Comparison of ENCODE assay signal across 9 cellular contexts in the genomic region with DNA sequence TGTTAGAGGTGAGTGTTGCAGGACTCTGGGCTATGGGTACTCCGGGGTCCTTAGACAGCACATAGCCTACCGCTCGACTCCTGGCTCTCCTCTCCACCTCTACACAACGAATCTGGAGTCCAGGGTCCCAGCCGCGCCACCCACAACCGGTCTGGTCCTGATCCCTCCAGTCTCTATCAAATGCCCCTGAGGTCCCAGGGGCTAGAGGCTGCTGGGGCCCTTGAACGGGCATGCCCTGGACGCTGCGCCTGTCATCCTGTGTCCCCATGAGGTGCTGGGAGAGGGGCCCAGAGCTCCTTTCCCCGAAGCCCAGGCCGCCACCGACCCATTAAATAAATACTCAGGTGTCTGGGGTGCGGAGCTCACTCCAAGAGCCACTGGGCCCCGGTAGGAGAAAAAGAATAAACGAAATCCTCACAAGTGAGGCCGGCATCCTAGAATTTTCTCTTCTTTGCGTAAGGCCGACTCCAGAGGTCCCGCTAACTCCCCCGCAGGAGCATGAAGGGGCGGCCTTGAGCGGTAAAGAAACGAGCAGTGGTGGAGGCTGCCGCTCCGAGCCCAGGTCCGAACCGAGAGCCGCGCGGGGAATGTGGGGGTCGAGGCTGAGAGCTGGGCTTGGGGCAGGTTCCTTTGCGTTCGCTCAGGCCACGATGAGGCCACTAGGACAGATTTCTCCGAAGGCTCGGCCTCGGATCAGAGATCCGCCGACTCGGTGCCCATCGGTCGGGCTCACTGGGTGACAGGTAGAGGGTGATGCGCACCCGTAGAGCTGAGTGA.
DNase-seq lines count a peak whose midpoint lies in the region; ATAC-seq, FAIRE-seq and TF ChIP-seq lines count a peak whose summit lies in the region.
"Had no signal": no experiment of that assay in that cellular context is flagged by ENCODE, and none has a peak within 500 bp of the region (broad histone marks: within the 10 kb centered on the region; RNA-seq: fewer than 3 reads in every experiment).

No MANE protein-coding gene starts in this region.

- TF ChIP-seq CTCF in IMR-90 (conservative IDR thresholded peaks at IDR 0.05; ENCODE audit: low read depth, low read length) (no peak), coronary artery (IDR thresholded peaks at IDR 0.05) (no peak), natural killer cell (IDR thresholded peaks at IDR 0.05) (no peak)

- H3K9ac ChIP-seq in IMR-90 (ENCODE audit: low read depth, low read length): no peak overlapping the region

- peaks cover 19 to 40% (median 21%) of the 10 kb centered on the region in 3 donors for H3K4me1 Mint-ChIP-seq in CD8-positive, alpha-beta memory T cell
- H3K4me1 Mint-ChIP-seq in natural killer cell: peaks cover 17 to 23% of the 10 kb centered on the region in 2 donors

- no peak overlapping the region for H2BK15ac ChIP-seq in IMR-90 (ENCODE audit: low read depth, low read length)

- H3K36me3 ChIP-seq in CD8-positive, alpha-beta memory T cell (ENCODE audit: insufficient read depth, low read length): no peaks in the 10 kb centered on the region
- H3K36me3 ChIP-seq in IMR-90 (ENCODE audit: control insufficient read depth, insufficient read depth, low read length): no peaks in the 10 kb centered on the region

- no peak overlapping the region for H2AK9ac ChIP-seq in IMR-90 (replicated peaks; ENCODE audit: low read depth, low read length, poor library complexity)

- no peak overlapping the region for H3K4ac ChIP-seq in IMR-90 (ENCODE audit: low read depth, low read length)

- intact Hi-C loops in IMR-90 (cut with micrococcal nuclease) (no loop called here), natural killer cell (cut with micrococcal nuclease) (no loop called here)

- BruUV-seq in IMR-90 (replicated peaks; lab: Mats Ljungman, UMichigan): no TSS peak

- TF ChIP-seq RAD21 in IMR-90 (IDR thresholded peaks at IDR 0.05; ENCODE audit: low read length): no peak

- in situ Hi-C loops in IMR-90 (cut with MboI; ENCODE audit: low sequenced_read_pairs): no loop called here

- no peak for TF ChIP-seq POLR2A in IMR-90 (IDR thresholded peaks at IDR 0.05; ENCODE audit: low read depth, low read length)

- peaks cover 35% of the 10 kb centered on the region for H3K4me1 ChIP-seq in CD8-positive, alpha-beta memory T cell (ENCODE audit: insufficient read depth, low read length)
- H3K4me1 ChIP-seq in IMR-90 (ENCODE audit: control insufficient read depth, insufficient read depth, low read length): peaks cover 2% of the 10 kb centered on the region; the same call in 1 of the 2 replicates

- ATAC-seq in IMR-90 (ENCODE audit: low read depth) (no peak), natural killer cell (no peak)

- 15% methylated on average over 19 of the region's 45 CpGs; no CpG with 5 or more reads in 1 of the 2 experiments for WGBS in IMR-90 (ENCODE audit: extremely low coverage in 2 of 2, insufficient read length in 1 of 2), 2 experiments

- H3K4me2 ChIP-seq in IMR-90 (ENCODE audit: low read depth, low read length): no peak overlapping the region

- H4K91ac ChIP-seq in IMR-90 (ENCODE audit: insufficient read depth, low read depth, low read length): no peak overlapping the region

- H4K8ac ChIP-seq in IMR-90 (ENCODE audit: low read depth in 2 of 2, low read length in 2 of 2): no peak overlapping the region

- H3K4me3 Mint-ChIP-seq in CD8-positive, alpha-beta memory T cell: peak overlapping the region; percentile 13 to 84 (median 53)
- H3K4me3 Mint-ChIP-seq in natural killer cell: peak overlapping the region; percentile 65

- no peak for DNase-seq in CD8-positive, alpha-beta memory T cell
- DNase-seq in IMR-90 (no peak), coronary artery (ENCODE audit: low spot score) (no peak), natural killer cell (no peak), frontal cortex (ENCODE audit: low spot score in 2 of 2) (no peak), NCI-H524 (lab: John Stamatoyannopoulos, UW) (no peak), NCI-H1694 (lab: John Stamatoyannopoulos, UW) (no peak)
- DNase-seq in central memory CD4-positive, alpha-beta T cell: no peak

- peaks cover 0 to 3% (median 0%) of the 10 kb centered on the region in 5 donors for H3K9me3 Mint-ChIP-seq in CD8-positive, alpha-beta memory T cell
- H3K9me3 Mint-ChIP-seq in natural killer cell: no peaks in the 10 kb centered on the region

- H4K20me1 ChIP-seq in IMR-90 (ENCODE audit: insufficient read depth, low read length): peaks cover 27% of the 10 kb centered on the region

- CTCF ChIA-PET in CD8-positive, alpha-beta memory T cell (lab: Charles Lee): interaction anchor here (1.7 kb wide), 1 partner anchor 47 kb away, joined by 4 read pairs; no protein-coding TSS in a partner anchor
- CTCF ChIA-PET in IMR-90 (lab: Yijun Ruan, JAX): no interaction called here

- dilution Hi-C loops in IMR-90 (cut with HindIII; ENCODE audit: low sequenced_read_pairs, unreplicated experiment): no loop called here

- H2BK20ac ChIP-seq in IMR-90 (ENCODE audit: low read depth, low read length): no peak overlapping the region

- H3K36me3 Mint-ChIP-seq in CD8-positive, alpha-beta memory T cell: no peaks in the 10 kb centered on the region
- no peaks in the 10 kb centered on the region for H3K36me3 Mint-ChIP-seq in natural killer cell

- no peaks in the 10 kb centered on the region for H3K9me3 ChIP-seq in CD8-positive, alpha-beta memory T cell (ENCODE audit: low read length)
- peaks cover 11% of the 10 kb centered on the region for H3K9me3 ChIP-seq in IMR-90 (ENCODE audit: control insufficient read depth, insufficient read depth, low read length)

- H2AK5ac ChIP-seq in IMR-90 (ENCODE audit: low read depth, low read length): no peak overlapping the region

- no peaks in the 10 kb centered on the region for H3K9me1 ChIP-seq in IMR-90 (ENCODE audit: insufficient read depth, low read length)

- H3K27ac Mint-ChIP-seq in CD8-positive, alpha-beta memory T cell: peak overlapping the region in 1 of 8 donors; percentile 27
- H3K27ac Mint-ChIP-seq in natural killer cell: no peak overlapping the region

- H2BK120ac ChIP-seq in IMR-90 (ENCODE audit: low read depth, low read length): no peak overlapping the region

- H3K4me3 ChIP-seq in CD8-positive, alpha-beta memory T cell (ENCODE audit: low read length): no peak overlapping the region
- H3K4me3 ChIP-seq in IMR-90 (ENCODE audit: insufficient read depth, low read depth, low read length) (no peak overlapping the region), coronary artery (peak overlapping the region; percentile 66)

- no peak overlapping the region for H3K23ac ChIP-seq in IMR-90 (ENCODE audit: low read depth, low read length)

- peak overlapping the region; percentile 39 for H2AFZ ChIP-seq in IMR-90 (replicated peaks; ENCODE audit: low read length, poor library complexity)

- H3K27me3 ChIP-seq in CD8-positive, alpha-beta memory T cell (ENCODE audit: insufficient read depth, low read length, poor library complexity, severe bottlenecking): peaks cover 43% of the 10 kb centered on the region
- peaks cover 94% of the 10 kb centered on the region for H3K27me3 ChIP-seq in IMR-90 (ENCODE audit: control insufficient read depth, insufficient read depth, low read length)

- no peaks in the 10 kb centered on the region for H3K79me1 ChIP-seq in IMR-90 (ENCODE audit: low read depth in 1 of 2, low read length in 2 of 2)

- no peak overlapping the region for H4K5ac ChIP-seq in IMR-90 (ENCODE audit: low read depth, low read length)

- peaks cover 42% of the 10 kb centered on the region in 2 donors for H3K27me3 Mint-ChIP-seq in CD8-positive, alpha-beta memory T cell
- peaks cover 33 to 41% of the 10 kb centered on the region in 2 donors for H3K27me3 Mint-ChIP-seq in natural killer cell (ENCODE audit: low read depth in 2 of 2)

- H2BK5ac ChIP-seq in IMR-90 (ENCODE audit: low read depth, low read length, poor library complexity, severe bottlenecking): no peak overlapping the region

- no peak overlapping the region for H3K18ac ChIP-seq in IMR-90 (ENCODE audit: low read depth, low read length)

- POLR2A ChIA-PET in CD8-positive, alpha-beta memory T cell (lab: Charles Lee): no interaction called here
- POLR2A ChIA-PET in IMR-90 (lab: Charles Lee; ENCODE audit: unreplicated experiment): no interaction called here

- FAIRE-seq in frontal cortex (lab: Jason Lieb, UNC): no peak
- FAIRE-seq: urothelium cell line had no signal

- no peak overlapping the region for H3K56ac ChIP-seq in IMR-90 (ENCODE audit: extremely low read depth, insufficient read depth, low read length)

- H3K14ac ChIP-seq in IMR-90 (replicated peaks; ENCODE audit: low read depth, low read length): no peak overlapping the region

- no peak overlapping the region for H3K27ac ChIP-seq in CD8-positive, alpha-beta memory T cell (ENCODE audit: low read depth, low read length)
- H3K27ac ChIP-seq in IMR-90 (ENCODE audit: insufficient read depth, low read length) (no peak overlapping the region), coronary artery (no peak overlapping the region)

TF ChIP-seq in IMR-90, 13 proteins besides CTCF, POLR2A, EP300 and RAD21 (continues in another document):
- no peak for TF ChIP-seq MAZ (IDR thresholded peaks at IDR 0.05; ENCODE audit: borderline replicate concordance, low read depth, low read length)
- TF ChIP-seq BHLHE40 (IDR thresholded peaks at IDR 0.05; ENCODE audit: low read depth, low read length): no peak
- no peak for TF ChIP-seq NFE2L2 (IDR thresholded peaks at IDR 0.05; ENCODE audit: low read depth, low read length)
- no peak for TF ChIP-seq FOS (IDR thresholded peaks at IDR 0.05; ENCODE audit: low read depth, low read length)
- no peak for TF ChIP-seq RFX5 (IDR thresholded peaks at IDR 0.05; ENCODE audit: low read depth, low read length)
- no peak for TF ChIP-seq CEBPB (IDR thresholded peaks at IDR 0.05; ENCODE audit: low read depth, low read length)
- TF ChIP-seq MXI1 (IDR thresholded peaks at IDR 0.05; ENCODE audit: borderline replicate concordance, low read depth, low read length): no peak
- TF ChIP-seq CHD1 (IDR thresholded peaks at IDR 0.05; ENCODE audit: low read depth, low read length): no peak
- TF ChIP-seq MAFK (IDR thresholded peaks at IDR 0.05; ENCODE audit: low read depth, low read length): no peak
- TF ChIP-seq, protein P1, sequence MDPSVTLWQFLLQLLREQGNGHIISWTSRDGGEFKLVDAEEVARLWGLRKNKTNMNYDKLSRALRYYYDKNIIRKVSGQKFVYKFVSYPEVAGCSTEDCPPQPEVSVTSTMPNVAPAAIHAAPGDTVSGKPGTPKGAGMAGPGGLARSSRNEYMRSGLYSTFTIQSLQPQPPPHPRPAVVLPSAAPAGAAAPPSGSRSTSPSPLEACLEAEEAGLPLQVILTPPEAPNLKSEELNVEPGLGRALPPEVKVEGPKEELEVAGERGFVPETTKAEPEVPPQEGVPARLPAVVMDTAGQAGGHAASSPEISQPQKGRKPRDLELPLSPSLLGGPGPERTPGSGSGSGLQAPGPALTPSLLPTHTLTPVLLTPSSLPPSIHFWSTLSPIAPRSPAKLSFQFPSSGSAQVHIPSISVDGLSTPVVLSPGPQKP (IDR thresholded peaks at IDR 0.05; ENCODE audit: borderline replicate concordance, low read depth, low read length): no peak
- no peak for TF ChIP-seq SMC3 (IDR thresholded peaks at IDR 0.05; ENCODE audit: low read depth, low read length)
